9 cellular contexts compared by ENCODE assay signal in the genomic region with DNA sequence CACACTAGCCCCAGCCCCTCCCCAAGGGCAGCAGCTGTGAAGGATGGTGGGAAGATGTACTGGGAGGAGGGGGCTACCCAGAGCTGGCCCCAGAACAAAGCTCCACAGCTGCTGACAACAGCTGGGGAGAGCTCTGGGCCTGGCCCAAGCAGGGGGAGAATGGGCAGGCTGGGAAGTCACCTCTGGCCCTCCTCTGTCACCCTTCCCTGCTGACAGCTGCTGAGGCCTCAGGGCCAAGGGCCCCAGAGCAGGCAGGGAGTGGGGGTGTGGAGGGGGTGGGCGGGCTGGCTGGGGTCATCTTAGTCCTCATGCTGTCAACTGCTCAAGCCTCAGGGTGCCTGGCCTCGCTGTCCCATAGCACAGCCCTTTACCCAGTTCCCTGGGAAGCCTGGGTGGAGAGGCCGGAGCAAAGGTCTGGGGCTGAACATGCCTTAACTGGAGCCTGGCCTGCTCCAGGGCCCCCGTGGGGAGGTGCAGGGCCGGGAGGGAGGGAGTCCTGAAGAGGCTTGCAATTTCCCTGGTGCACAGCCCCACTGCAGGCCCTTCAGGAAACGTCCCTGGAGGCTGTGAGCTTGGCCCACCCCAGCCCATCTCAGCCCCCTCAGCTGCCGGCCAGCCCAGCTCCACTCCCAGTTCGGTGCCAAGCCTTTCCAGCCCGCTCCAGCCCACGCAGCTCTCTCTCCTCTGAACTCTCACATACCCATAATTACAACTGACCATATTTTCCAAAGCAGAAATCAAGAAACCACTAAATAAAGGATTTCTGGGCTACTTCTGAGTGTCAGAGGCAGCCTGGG. TPM values are rescaled to one million over a fixed set of nuclear protein-coding genes. Genes with fewer than 3 reads are reported as not detected.
DNase-seq lines count a peak whose midpoint lies in the region; ATAC-seq and TF ChIP-seq lines count a peak whose summit lies in the region.
"Had no signal": no experiment of that assay in that cellular context is flagged by ENCODE, and none has a peak within 500 bp of the region (broad histone marks: within the 10 kb centered on the region; RNA-seq: fewer than 3 reads in every experiment).

No MANE protein-coding gene starts in this region.

- no peak overlapping the region for H3K4ac ChIP-seq in IMR-90 (ENCODE audit: low read depth, low read length)
- peak overlapping the region; percentile 70 to 76 for H3K4ac ChIP-seq in mesenchymal stem cell (ENCODE audit: low read depth in 1 of 2, low read length in 2 of 2)

- H3K36me3 Mint-ChIP-seq in endothelial cell (ENCODE audit: low read depth, unreplicated experiment): peaks cover 25% of the 10 kb centered on the region

- H3K4me2 ChIP-seq in IMR-90 (ENCODE audit: low read depth, low read length) (0 out of 2 replicates have a peak overlapping the region, but pooled peaks have one; percentile 25), mesenchymal stem cell (ENCODE audit: low read length, poor library complexity, severe bottlenecking) (no peak overlapping the region)

- H3K4me3 ChIP-seq in IMR-90 (ENCODE audit: insufficient read depth, low read depth, low read length) (no peak overlapping the region), mesenchymal stem cell (ENCODE audit: insufficient read depth in 1 of 2, low read depth in 1 of 2, low read length in 2 of 2) (no peak overlapping the region), subcutaneous abdominal adipose tissue (ENCODE audit: low read depth in 1 of 5, low read length in 5 of 5) (no peak overlapping the region)

- no peak overlapping the region for H3K56ac ChIP-seq in IMR-90 (ENCODE audit: extremely low read depth, insufficient read depth, low read length)

- no peak for TF ChIP-seq POLR2A in IMR-90 (IDR thresholded peaks at IDR 0.05; ENCODE audit: low read depth, low read length)

- H3K14ac ChIP-seq in IMR-90 (replicated peaks; ENCODE audit: low read depth, low read length) (no peak overlapping the region), mesenchymal stem cell (ENCODE audit: low read length in 2 of 2) (no peak overlapping the region)

- no peaks in the 10 kb centered on the region for H3K9me3 Mint-ChIP-seq in endothelial cell (ENCODE audit: unreplicated experiment)

- TF ChIP-seq RAD21 in IMR-90 (IDR thresholded peaks at IDR 0.05; ENCODE audit: low read length): no peak

- H2BK5ac ChIP-seq in IMR-90 (ENCODE audit: low read depth, low read length, poor library complexity, severe bottlenecking) (peak overlapping the region; percentile 5), mesenchymal stem cell (ENCODE audit: low read depth, low read length, poor library complexity, severe bottlenecking) (no peak overlapping the region)

- dilution Hi-C loops in IMR-90 (cut with HindIII; ENCODE audit: low sequenced_read_pairs, unreplicated experiment): no loop called here

- H3K9ac ChIP-seq in IMR-90 (ENCODE audit: low read depth, low read length) (peak overlapping the region; percentile 20; the same call in 1 of the 2 replicates), mesenchymal stem cell (ENCODE audit: low read length) (peak overlapping the region; percentile 92), subcutaneous abdominal adipose tissue (ENCODE audit: low read length in 5 of 5) (peak overlapping the region; percentile 31 to 84 (median 74))

- peaks cover 80% of the 10 kb centered on the region for H3K4me1 Mint-ChIP-seq in endothelial cell (ENCODE audit: unreplicated experiment)

- BruUV-seq in IMR-90 (replicated peaks; lab: Mats Ljungman, UMichigan): no TSS peak

- TF ChIP-seq CTCF in IMR-90 (conservative IDR thresholded peaks at IDR 0.05; ENCODE audit: low read depth, low read length): no peak
- no peak for TF ChIP-seq CTCF in endothelial cell (IDR thresholded peaks at IDR 0.05; ENCODE audit: unreplicated experiment)

- peak overlapping the region; percentile 3; the same call in 1 of the 2 replicates for H4K91ac ChIP-seq in IMR-90 (ENCODE audit: insufficient read depth, low read depth, low read length)
- peak overlapping the region; percentile 78 for H4K91ac ChIP-seq in mesenchymal stem cell (ENCODE audit: low read length)

- H3K9me3 ChIP-seq in IMR-90 (ENCODE audit: control insufficient read depth, insufficient read depth, low read length) (no peaks in the 10 kb centered on the region), mesenchymal stem cell (ENCODE audit: control insufficient read depth, low read length) (no peaks in the 10 kb centered on the region), subcutaneous abdominal adipose tissue (ENCODE audit: control insufficient read depth in 5 of 5, low read length in 5 of 5) (no peaks in the 10 kb centered on the region)

- H2AK9ac ChIP-seq in IMR-90 (replicated peaks; ENCODE audit: low read depth, low read length, poor library complexity): peak overlapping the region; percentile 13

- DNase-seq in IMR-90: no peak
- no peak for DNase-seq in endothelial cell (ENCODE audit: low spot score)
- DNase-seq in mesenchymal stem cell: peak; percentile 41
- DNase-seq in NCI-H345 treated with DMSO at 0.1 percent for 48 hours (lab: John Stamatoyannopoulos, UW; ENCODE audit: unreplicated experiment): no peak
- no peak for DNase-seq in activated CD8-positive, alpha-beta memory T cell treated with anti-CD3 and anti-CD28 coated beads for 24 hours
- DNase-seq in C1 segment of cervical spinal cord (lab: John Stamatoyannopoulos, UW): no peak
- DNase-seq: NCI-H510A had no signal

- H2BK120ac ChIP-seq in IMR-90 (ENCODE audit: low read depth, low read length): no peak overlapping the region
- H2BK120ac ChIP-seq in mesenchymal stem cell (ENCODE audit: low read depth, low read length): peak overlapping the region; percentile 74

- H4K20me1 ChIP-seq in IMR-90 (ENCODE audit: insufficient read depth, low read length): peaks cover 21% of the 10 kb centered on the region

- H3K4me1 ChIP-seq in IMR-90 (ENCODE audit: control insufficient read depth, insufficient read depth, low read length) (peaks cover 27% of the 10 kb centered on the region), mesenchymal stem cell (ENCODE audit: control insufficient read depth, insufficient read depth, low read depth, low read length) (peaks cover 53% of the 10 kb centered on the region), subcutaneous abdominal adipose tissue (ENCODE audit: control insufficient read depth in 5 of 5, insufficient read depth in 5 of 5, low read length in 5 of 5) (peaks cover 50 to 97% (median 91%) of the 10 kb centered on the region in 5 donors)

- H2BK20ac ChIP-seq in IMR-90 (ENCODE audit: low read depth, low read length): no peak overlapping the region

- H2AK5ac ChIP-seq in IMR-90 (ENCODE audit: low read depth, low read length) (peak overlapping the region; percentile 20), mesenchymal stem cell (ENCODE audit: low read length, severe bottlenecking) (peak overlapping the region; percentile 25)

- peak overlapping the region; percentile 47 for H2AFZ ChIP-seq in IMR-90 (replicated peaks; ENCODE audit: low read length, poor library complexity)
- no peak overlapping the region for H2AFZ ChIP-seq in mesenchymal stem cell (ENCODE audit: low read depth, low read length)

- H2BK15ac ChIP-seq in IMR-90 (ENCODE audit: low read depth, low read length) (no peak overlapping the region), mesenchymal stem cell (ENCODE audit: low read depth, poor library complexity, severe bottlenecking) (peak overlapping the region; percentile 74)

- WGBS in IMR-90 (ENCODE audit: extremely low coverage in 2 of 2, insufficient read length in 1 of 2), 2 experiments: 10% methylated on average over 2 of the region's 10 CpGs; no CpG with 5 or more reads in 1 of the 2 experiments
- WGBS in mesenchymal stem cell: 32% methylated on average over 6 of the region's 10 CpGs

- POLR2A ChIA-PET in IMR-90 (lab: Charles Lee; ENCODE audit: unreplicated experiment): no interaction called here

- H3K79me1 ChIP-seq in IMR-90 (ENCODE audit: low read depth in 1 of 2, low read length in 2 of 2): peaks cover 45 to 94% of the 10 kb centered on the region in 2 experiments
- H3K79me1 ChIP-seq in mesenchymal stem cell (replicated peaks; ENCODE audit: low read length, poor library complexity, severe bottlenecking): peaks cover 25% of the 10 kb centered on the region

- H3K27me3 ChIP-seq in IMR-90 (ENCODE audit: control insufficient read depth, insufficient read depth, low read length) (no peaks in the 10 kb centered on the region), mesenchymal stem cell (ENCODE audit: control insufficient read depth in 1 of 2, insufficient read depth in 1 of 2, low read length in 2 of 2) (no peaks in the 10 kb centered on the region), subcutaneous abdominal adipose tissue (ENCODE audit: control insufficient read depth in 5 of 5, insufficient read depth in 4 of 5, low read length in 5 of 5) (peaks cover 0 to 3% (median 0%) of the 10 kb centered on the region in 5 donors)

- intact Hi-C loops in IMR-90 (cut with micrococcal nuclease): no loop called here

- peak overlapping the region; percentile 61 to 76 for H2BK12ac ChIP-seq in mesenchymal stem cell (ENCODE audit: low read length in 2 of 2)

- ATAC-seq in IMR-90 (ENCODE audit: low read depth) (peak; percentile 38), HG03469 (IDR thresholded peaks at IDR 0.05; ENCODE audit: unreplicated experiment) (no peak)

- peaks cover 2% of the 10 kb centered on the region for H3K36me3 ChIP-seq in IMR-90 (ENCODE audit: control insufficient read depth, insufficient read depth, low read length)
- peaks cover 14 to 36% of the 10 kb centered on the region in 2 experiments for H3K36me3 ChIP-seq in mesenchymal stem cell (ENCODE audit: control insufficient read depth in 1 of 2, insufficient read depth in 2 of 2, low read depth in 1 of 2, low read length in 2 of 2)
- H3K36me3 ChIP-seq in subcutaneous abdominal adipose tissue (ENCODE audit: control insufficient read depth in 5 of 5, insufficient read depth in 5 of 5, low read length in 5 of 5): peaks cover 0 to 12% (median 11%) of the 10 kb centered on the region in 5 donors

- H3K27ac Mint-ChIP-seq in endothelial cell (ENCODE audit: unreplicated experiment): peak overlapping the region; percentile 94

- H4K8ac ChIP-seq in IMR-90 (ENCODE audit: low read depth in 2 of 2, low read length in 2 of 2) (peak overlapping the region in 1 of 2 experiments; percentile 51; a peak in 2 of 4 replicates), mesenchymal stem cell (ENCODE audit: low read length) (peak overlapping the region; percentile 94)

- peaks cover 13% of the 10 kb centered on the region; the same call in 1 of the 2 replicates for H3K9me1 ChIP-seq in IMR-90 (ENCODE audit: insufficient read depth, low read length)

- H3K27ac ChIP-seq in IMR-90 (ENCODE audit: insufficient read depth, low read length) (peak overlapping the region; percentile 58), mesenchymal stem cell (ENCODE audit: low read length, poor library complexity, severe bottlenecking) (peak overlapping the region; percentile 70), subcutaneous abdominal adipose tissue (ENCODE audit: low read depth, low read length) (peak overlapping the region; percentile 98)

- in situ Hi-C loops in IMR-90 (cut with MboI; ENCODE audit: low sequenced_read_pairs): no loop called here

- H3K27me3 Mint-ChIP-seq in endothelial cell (ENCODE audit: unreplicated experiment): peaks cover 8% of the 10 kb centered on the region

- H3K18ac ChIP-seq in IMR-90 (ENCODE audit: low read depth, low read length) (no peak overlapping the region; the same call in 1 of the 2 replicates), mesenchymal stem cell (ENCODE audit: low read depth in 1 of 2, low read length in 2 of 2) (peak overlapping the region; percentile 71 to 89)

- H4K5ac ChIP-seq in IMR-90 (ENCODE audit: low read depth, low read length): no peak overlapping the region; the same call in 1 of the 2 replicates

- H3K23ac ChIP-seq in IMR-90 (ENCODE audit: low read depth, low read length): no peak overlapping the region
- H3K23ac ChIP-seq in mesenchymal stem cell (ENCODE audit: low read length in 2 of 2): no peak overlapping the region

- CTCF ChIA-PET in IMR-90 (lab: Yijun Ruan, JAX): no interaction called here

- H3K4me3 Mint-ChIP-seq in endothelial cell (ENCODE audit: unreplicated experiment): peak overlapping the region; percentile 62

RNA-seq across cellular contexts. Expression of gene HSPG2, which starts 25.7 kb away (rescaled TPM):
- 15.8 and 23.3 TPM in 2 replicates for total RNA-seq in IMR-90 (2012; rRNA removed)
- 94.0 and 104 TPM in 2 replicates for polyA plus RNA-seq in IMR-90 (2012; rRNA removed)
- polyA plus RNA-seq in IMR-90 (2012; cell fraction: cytosol; rRNA removed): 74.1 and 160 TPM in 2 replicates
- 187 and 684 TPM in 2 replicates for polyA plus RNA-seq in IMR-90 (2012; cell fraction: nucleus; rRNA removed; ENCODE audit: low replicate concordance)
- 1,732 TPM for total RNA-seq in endothelial cell (ENCODE audit: unreplicated experiment)
- 26.3 TPM for polyA plus RNA-seq in mesenchymal stem cell (2013, experiment 1 of 2)
- 21.0 TPM for polyA plus RNA-seq in mesenchymal stem cell (2013, experiment 2 of 2)

Comparison
In these comparisons a context has a peak if more than half of its experiments do, and no peak if none do; other contexts are left out.
1. H3K9ac ChIP-seq: peak in every context shown above with its lines; median percentile 92 in mesenchymal stem cell; 74 in subcutaneous abdominal adipose tissue; 20 in IMR-90.
2. RNA of gene HSPG2, which starts 25.7 kb away (total RNA-seq): 1,732 TPM in endothelial cell (single experiment); 15.8 to 23.3 TPM in IMR-90; every median in the first group is over 10 times any median in the second.
3. Peak in every context shown above with its lines, with median percentiles within 50 percentile points of each other: H3K27ac ChIP-seq.